Comparison of ENCODE assay signal across 14 cellular contexts in the genomic region with DNA sequence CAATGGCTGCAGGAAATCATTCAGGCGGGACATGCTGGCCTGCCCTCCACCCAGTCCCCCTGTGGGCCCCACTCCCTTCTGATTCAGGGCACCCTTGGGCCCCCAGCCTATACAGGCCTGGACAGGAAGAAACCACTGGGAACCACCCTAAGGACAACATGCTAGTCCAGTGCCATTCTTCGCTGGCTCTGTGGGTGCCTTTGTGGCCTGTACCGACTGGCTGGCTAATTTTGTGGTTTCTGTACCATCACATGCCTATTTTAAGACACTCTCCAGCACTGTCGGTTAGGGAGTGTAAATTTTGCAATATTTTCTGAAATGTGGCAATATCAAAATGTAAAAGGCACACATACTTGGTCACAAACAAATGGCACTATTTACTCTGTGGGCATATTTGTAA.
DNase-seq lines count a peak whose midpoint lies in the region; ATAC-seq and TF ChIP-seq lines count a peak whose summit lies in the region.
"Had no signal": no experiment of that assay in that cellular context is flagged by ENCODE, and none has a peak within 500 bp of the region (broad histone marks: within the 10 kb centered on the region; RNA-seq: fewer than 3 reads in every experiment).

No MANE protein-coding gene starts in this region.

- H3K4me1 ChIP-seq in upper lobe of right lung = peaks cover 12% of the 10 kb centered on the region

- ATAC-seq in upper lobe of right lung = peak; percentile 65
- ATAC-seq: activated CD4-positive, CD25-positive, alpha-beta regulatory T cell treated with anti-CD3 and anti-CD28 coated beads, Interleukin-2, amount 50 U/mL, for 24 hours; GM12878 had no signal

- no peaks in the 10 kb centered on the region for H3K9me3 Mint-ChIP-seq in endothelial cell (ENCODE audit: unreplicated experiment)
- H3K9me3 Mint-ChIP-seq: CD8-positive, alpha-beta memory T cell had no signal

- DNase-seq in NK-92 treated with Interleukin-12 subunit alpha and Interleukin-12 subunit beta, amount 100 ng/mL, for 24 hours (lab: John Stamatoyannopoulos, UW) = peak; percentile 54
- DNase-seq in NK-92 (lab: John Stamatoyannopoulos, UW; ENCODE audit: unreplicated experiment) = no peak
- peak; percentile 76 for DNase-seq in SIG-M5 (lab: John Stamatoyannopoulos, UW)
- DNase-seq in dorsolateral prefrontal cortex = no peak
- DNase-seq in upper lobe of right lung = no peak
- DNase-seq in DMS79 (lab: John Stamatoyannopoulos, UW) = no peak
- DNase-seq in activated CD8-positive, alpha-beta memory T cell treated with anti-CD3 and anti-CD28 coated beads for 24 hours = no peak
- no peak for DNase-seq in endothelial cell (ENCODE audit: low spot score)
- DNase-seq: CD8-positive, alpha-beta memory T cell; MM.1S; retina had no signal

- no peaks in the 10 kb centered on the region for H3K4me1 Mint-ChIP-seq in endothelial cell (ENCODE audit: unreplicated experiment)

- TF ChIP-seq CTCF in dorsolateral prefrontal cortex (IDR thresholded peaks at IDR 0.05 in 54 of 56, conservative IDR thresholded peaks at IDR 0.05 in 2 of 56; ENCODE audit: low read depth in 1 of 56, partially characterized antibody in 56 of 56) (no peak), upper lobe of right lung (IDR thresholded peaks at IDR 0.05) (no peak), endothelial cell (IDR thresholded peaks at IDR 0.05; ENCODE audit: unreplicated experiment) (no peak)

- H3K4me3 Mint-ChIP-seq in endothelial cell (ENCODE audit: unreplicated experiment) = no peak overlapping the region
- H3K4me3 Mint-ChIP-seq: CD8-positive, alpha-beta memory T cell had no signal

- H3K27me3 Mint-ChIP-seq in endothelial cell (ENCODE audit: unreplicated experiment) = peaks cover 33% of the 10 kb centered on the region

- H3K27me3 ChIP-seq in dorsolateral prefrontal cortex = peaks cover 0 to 74% (median 8%) of the 10 kb centered on the region in 45 donors
- H3K27me3 ChIP-seq in upper lobe of right lung = peaks cover 66% of the 10 kb centered on the region

- H3K9me3 ChIP-seq in upper lobe of right lung = no peaks in the 10 kb centered on the region

- H3K36me3 Mint-ChIP-seq in endothelial cell (ENCODE audit: low read depth, unreplicated experiment) = no peaks in the 10 kb centered on the region

- H3K36me3 ChIP-seq in upper lobe of right lung = no peaks in the 10 kb centered on the region

- H3K27ac Mint-ChIP-seq in endothelial cell (ENCODE audit: unreplicated experiment) = no peak overlapping the region

- intact Hi-C loops in dorsolateral prefrontal cortex (cut with DNase I) (loop anchor here in 1 of 2 donors (5.0 kb wide), 1 partner anchor 34 kb away; no protein-coding TSS in a partner anchor), upper lobe of right lung (cut with DNase I) (no loop called here)

- no peak overlapping the region for H3K4me3 ChIP-seq in dorsolateral prefrontal cortex
- no peak overlapping the region for H3K4me3 ChIP-seq in upper lobe of right lung
- H3K4me3 ChIP-seq: GM12878 had no signal

- H3K27ac ChIP-seq in dorsolateral prefrontal cortex (peak overlapping the region in 51 of 59 donors; percentile 3 to 85 (median 61)), upper lobe of right lung (no peak overlapping the region)
- H3K27ac ChIP-seq: 22Rv1 had no signal

Comparison
In these comparisons a context has a peak if more than half of its experiments do, and no peak if none do; other contexts are left out.
1. DNase-seq: peak in NK-92 treated with Interleukin-12 subunit alpha and Interleukin-12 subunit beta, amount 100 ng/mL, for 24 hours (single experiment) and SIG-M5 (single experiment); none in NK-92 (single experiment), dorsolateral prefrontal cortex (0 of 10), upper lobe of right lung (single experiment), DMS79 (single experiment), activated CD8-positive, alpha-beta memory T cell treated with anti-CD3 and anti-CD28 coated beads for 24 hours (single experiment) and endothelial cell (single experiment).